Comparison of ENCODE assay signal across 1 cellular context in genomic region chr3:27468283-27468886, GRCh38.
TF ChIP-seq lines count a peak whose summit lies in the region.

No MANE protein-coding gene starts in this region.

TF ChIP-seq in GM12878, 131 proteins besides CTCF, POLR2A, EP300 and RAD21 (continued from another document):
- TF ChIP-seq GATAD2B (conservative IDR thresholded peaks at IDR 0.05; ENCODE audit: low read depth) = no peak
- no peak for TF ChIP-seq MEF2B (IDR thresholded peaks at IDR 0.05; ENCODE audit: partially characterized antibody, poor library complexity, severe bottlenecking)
- no peak for TF ChIP-seq IRF3 (IDR thresholded peaks at IDR 0.05)
- TF ChIP-seq SMC3 (IDR thresholded peaks at IDR 0.05; ENCODE audit: borderline replicate concordance, low read length) = no peak
- no peak for TF ChIP-seq REST (IDR thresholded peaks at IDR 0.05; ENCODE audit: low read depth, low read length)
